In the genomic region with DNA sequence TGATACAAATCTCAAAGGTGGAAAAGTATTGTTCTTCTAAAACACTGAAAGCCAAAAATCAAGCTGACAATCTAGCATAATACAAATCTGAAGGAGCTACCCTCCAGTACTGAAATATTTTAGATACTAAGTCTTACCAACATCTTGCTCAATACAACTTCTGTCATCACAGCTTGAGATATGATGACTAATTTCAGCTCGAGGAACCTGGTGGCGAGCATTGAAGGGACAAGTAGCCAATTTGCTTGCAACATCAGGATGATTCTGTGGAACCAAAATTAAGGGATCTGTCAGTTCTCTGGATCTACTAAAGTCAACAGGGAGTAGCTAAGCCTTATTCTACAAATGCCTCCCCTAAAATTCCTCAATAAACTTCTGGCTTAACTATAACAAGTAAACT, we compare ENCODE assay signal across 12 cellular contexts. TPM values are rescaled to one million over a fixed set of nuclear protein-coding genes. Genes with fewer than 3 reads are reported as not detected.
DNase-seq lines count a peak whose midpoint lies in the region; ATAC-seq and TF ChIP-seq lines count a peak whose summit lies in the region.
"Had no signal": no experiment of that assay in that cellular context is flagged by ENCODE, and none has a peak within 500 bp of the region (broad histone marks: within the 10 kb centered on the region; RNA-seq: fewer than 3 reads in every experiment).

No MANE protein-coding gene starts in this region.

- H3K9me2 ChIP-seq in GM23248 (ENCODE audit: insufficient read depth), result no peaks in the 10 kb centered on the region

- no peak overlapping the region for H2AFZ ChIP-seq in GM23248

- no peaks in the 10 kb centered on the region for H3K9me3 ChIP-seq in GM23248 (ENCODE audit: low read depth)

- no peak for ATAC-seq in GM18505 (IDR thresholded peaks at IDR 0.05; ENCODE audit: unreplicated experiment)
- ATAC-seq: activated T-helper 17 cell treated with anti-CD3 and anti-CD28 coated beads, Interleukin-2, amount 50 U/mL, for 72 hours had no signal

- no peaks in the 10 kb centered on the region for H4K20me1 ChIP-seq in GM23248 (ENCODE audit: insufficient read depth)

- TF ChIP-seq POLR2A in GM18505 (IDR thresholded peaks at IDR 0.05; ENCODE audit: borderline replicate concordance, extremely low read depth, insufficient read depth, insufficient read length), result no peak

- no peak overlapping the region for H3K9ac ChIP-seq in GM23248

- no peaks in the 10 kb centered on the region for H3K79me2 ChIP-seq in GM23248 (ENCODE audit: insufficient read depth)

- in situ Hi-C loops in GM23248 (cut with MboI), result no loop called here

- CTCF ChIA-PET in RWPE1 (lab: Yijun Ruan, JAX), result interaction anchor here (0.5 kb wide), 1 partner anchor 34 kb away, joined by 3 read pairs; no protein-coding TSS in a partner anchor

- H3K27ac ChIP-seq in GM23248 (no peak overlapping the region), RWPE1 (no peak overlapping the region)

- TF ChIP-seq CTCF in RWPE1 (conservative IDR thresholded peaks at IDR 0.05; ENCODE audit: low read depth), result no peak

- H3F3A ChIP-seq in GM23248 (ENCODE audit: insufficient read depth), result 0 out of 2 replicates have a peak, but pooled peaks cover 7% of the 10 kb centered on the region

- peaks cover 19% of the 10 kb centered on the region; the same call in 1 of the 2 replicates for H3K27me3 ChIP-seq in GM23248 (replicated peaks; ENCODE audit: insufficient read depth)

- H3K4me3 ChIP-seq in GM23248 (no peak overlapping the region), skeletal muscle cell (ENCODE audit: low read depth, low read length) (no peak overlapping the region)
- H3K4me3 ChIP-seq: smooth muscle cell had no signal

- no peaks in the 10 kb centered on the region for H3K36me3 ChIP-seq in GM23248 (ENCODE audit: low read depth)

- DNase-seq in GM23248 (peak; percentile 92), RWPE1 (ENCODE audit: low spot score) (peak; percentile 23), fibroblast of the conjunctiva (ENCODE audit: low read depth) (peak; percentile 79), skeletal muscle cell (ENCODE audit: low read depth) (peak; percentile 78), posterior vena cava (ENCODE audit: low spot score) (no peak), HuH-7.5 (ENCODE audit: low spot score) (no peak)
- no peak for DNase-seq in stimulated activated CD4-positive, alpha-beta T cell treated with anti-CD3 and anti-CD28 coated beads, Interleukin-1b, Interleukin-23, amount 100 ng/mL, for 48 hours
- DNase-seq: activated CD4-positive, CD25-positive, alpha-beta regulatory T cell treated with anti-CD3 and anti-CD28 coated beads, Interleukin-2, amount 50 U/mL, for 72 hours; DMS79 treated with DMSO at 0.1 percent for 48 hours had no signal

- POLR2A ChIA-PET in RWPE1 (lab: Yijun Ruan, JAX; ENCODE audit: low non-redundant PET), result no interaction called here

- peak overlapping the region; percentile 16 for H3K4me2 ChIP-seq in GM23248 (ENCODE audit: unreplicated experiment)
- H3K4me2 ChIP-seq: smooth muscle cell had no signal

- peaks cover 9% of the 10 kb centered on the region for H3K4me1 ChIP-seq in GM23248 (ENCODE audit: insufficient read depth)

- WGBS in GM23248 (ENCODE audit: low coverage in 1 of 2, low lambda C conversion rate in 2 of 2, missing lambda C conversion rate in 2 of 2), 2 experiments, result 0 to 3% methylated on average over 2 of the region's 2 CpGs

- intact Hi-C loops in posterior vena cava (cut with DNase I), result no loop called here

RNA-seq across cellular contexts. Expression of a gene that starts 10.4 kb away (rescaled TPM):
- not detected in 2 replicates for total RNA-seq in GM23248 (2014; rRNA removed; shearing (Covaris generic))
- polyA plus RNA-seq in GM23248 (2016; fragmentation: Nextera tagmentation; extraction: Ambion mirVana), result 0.29 TPM in 1 of 2 replicates, not detected in the other
- total RNA-seq in posterior vena cava, result under 1 TPM in 1 of 2 donors, not detected in 1; 0.69 TPM
- total RNA-seq: smooth muscle cell had no signal
- polyA plus RNA-seq: smooth muscle cell had no signal

RNA-seq across cellular contexts. Expression of a gene that starts 34.5 kb away (rescaled TPM):
- total RNA-seq in GM23248 (2014; rRNA removed; shearing (Covaris generic)), result not detected in 2 replicates
- polyA plus RNA-seq in GM23248 (2016; fragmentation: Nextera tagmentation; extraction: Ambion mirVana), result 0.10 and 0.11 TPM in 2 replicates
- 10 to 100 TPM; 41.4 to 46.4 TPM for total RNA-seq in posterior vena cava
- total RNA-seq: smooth muscle cell had no signal
- polyA plus RNA-seq: smooth muscle cell had no signal

RNA-seq across cellular contexts. Expression of a gene that starts 44.0 kb away (rescaled TPM):
- total RNA-seq in GM23248 (2014; rRNA removed; shearing (Covaris generic)), result 496 and 541 TPM in 2 replicates
- 402 and 416 TPM in 2 replicates for polyA plus RNA-seq in GM23248 (2016; fragmentation: Nextera tagmentation; extraction: Ambion mirVana)
- 1,000 to 10,000 TPM in 1 of 2 donors, 100 to 1,000 TPM in 1; 833 to 1,151 TPM for total RNA-seq in posterior vena cava

Comparison
In these comparisons a context has a peak if more than half of its experiments do, and no peak if none do; other contexts are left out.
1. DNase-seq: peak in GM23248 (single experiment), RWPE1 (single experiment), fibroblast of the conjunctiva (single experiment) and skeletal muscle cell (single experiment); none in posterior vena cava (single experiment), stimulated activated CD4-positive, alpha-beta T cell treated with anti-CD3 and anti-CD28 coated beads, Interleukin-1b, Interleukin-23, amount 100 ng/mL, for 48 hours (single experiment) and HuH-7.5 (single experiment).
2. RNA of a gene that starts 34.5 kb away (total RNA-seq): 41.4 to 46.4 TPM in posterior vena cava; not detected in GM23248; every median in the first group is over 10 times any median in the second.